16 cellular contexts compared by ENCODE assay signal in the genomic region with DNA sequence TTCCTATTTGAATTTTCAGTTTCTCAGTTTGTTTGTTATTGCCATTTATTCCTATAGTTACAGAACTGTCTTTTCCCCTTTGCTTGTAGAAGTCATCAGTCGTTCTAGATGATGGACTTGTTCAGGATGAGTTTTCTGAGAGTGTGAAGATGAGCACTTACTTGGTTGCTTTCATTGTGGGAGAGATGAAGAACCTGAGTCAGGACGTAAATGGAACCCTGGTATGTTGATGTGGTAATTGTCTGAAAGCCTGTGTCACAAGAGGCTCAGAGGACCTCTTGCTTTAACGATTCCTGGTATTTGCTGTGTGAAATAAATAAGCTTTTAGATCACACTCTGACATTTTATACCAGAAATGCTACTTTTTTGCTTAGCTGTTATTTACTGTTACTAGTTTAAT. TPM values are rescaled to one million over a fixed set of nuclear protein-coding genes. Genes with fewer than 3 reads are reported as not detected.
DNase-seq lines count a peak whose midpoint lies in the region; ATAC-seq, FAIRE-seq and TF ChIP-seq lines count a peak whose summit lies in the region.
"Had no signal": no experiment of that assay in that cellular context is flagged by ENCODE, and none has a peak within 500 bp of the region (broad histone marks: within the 10 kb centered on the region; RNA-seq: fewer than 3 reads in every experiment).

No MANE protein-coding gene starts in this region.

- H3K9me3 Mint-ChIP-seq in activated T-cell treated with anti-CD3 and anti-CD28 coated beads, Interleukin-2, amount 50 U/mL, for 4 hours: no peaks in the 10 kb centered on the region
- H3K9me3 Mint-ChIP-seq in central memory CD8-positive, alpha-beta T cell: no peaks in the 10 kb centered on the region
- no peaks in the 10 kb centered on the region for H3K9me3 Mint-ChIP-seq in stimulated activated effector memory CD8-positive, alpha-beta T cell treated with anti-CD3 and anti-CD28 coated beads, Interleukin-12 subunit alpha, Interleukin-12 subunit beta, amount 100 ng/mL, for 72 hours
- H3K9me3 Mint-ChIP-seq: HFFc6 had no signal

- H3K27me3 Mint-ChIP-seq in activated T-cell treated with anti-CD3 and anti-CD28 coated beads, Interleukin-2, amount 50 U/mL, for 4 hours (ENCODE audit: low read depth): no peaks in the 10 kb centered on the region
- no peaks in the 10 kb centered on the region for H3K27me3 Mint-ChIP-seq in central memory CD8-positive, alpha-beta T cell

- TF ChIP-seq POLR2A in H54 (IDR thresholded peaks at IDR 0.05; ENCODE audit: low read depth, low read length): no peak

- peak; percentile 57 to 66 for ATAC-seq in activated T-cell treated with anti-CD3 and anti-CD28 coated beads, Interleukin-2, amount 50 U/mL, for 4 hours
- ATAC-seq in central memory CD8-positive, alpha-beta T cell (replicated peaks; ENCODE audit: extremely low read depth, poor library complexity, severe bottlenecking): no peak
- ATAC-seq in stimulated activated effector memory CD8-positive, alpha-beta T cell treated with anti-CD3 and anti-CD28 coated beads, Interleukin-12 subunit alpha, Interleukin-12 subunit beta, amount 100 ng/mL, for 72 hours: peak; percentile 73
- ATAC-seq in GM21619 (IDR thresholded peaks at IDR 0.05; ENCODE audit: unreplicated experiment): no peak

- FAIRE-seq in H54 (lab: Jason Lieb, UNC): peak; percentile 89
- FAIRE-seq: H1 had no signal

- peaks cover 35% of the 10 kb centered on the region for H3K36me3 Mint-ChIP-seq in activated T-cell treated with anti-CD3 and anti-CD28 coated beads, Interleukin-2, amount 50 U/mL, for 4 hours (ENCODE audit: insufficient read depth)
- H3K36me3 Mint-ChIP-seq in central memory CD8-positive, alpha-beta T cell (ENCODE audit: insufficient read depth): peaks cover 46% of the 10 kb centered on the region
- peaks cover 64% of the 10 kb centered on the region for H3K36me3 Mint-ChIP-seq in stimulated activated effector memory CD8-positive, alpha-beta T cell treated with anti-CD3 and anti-CD28 coated beads, Interleukin-12 subunit alpha, Interleukin-12 subunit beta, amount 100 ng/mL, for 72 hours

- no peak overlapping the region for H3K4me3 Mint-ChIP-seq in activated T-cell treated with anti-CD3 and anti-CD28 coated beads, Interleukin-2, amount 50 U/mL, for 4 hours
- H3K4me3 Mint-ChIP-seq in central memory CD8-positive, alpha-beta T cell: no peak overlapping the region
- no peak overlapping the region for H3K4me3 Mint-ChIP-seq in stimulated activated effector memory CD8-positive, alpha-beta T cell treated with anti-CD3 and anti-CD28 coated beads, Interleukin-12 subunit alpha, Interleukin-12 subunit beta, amount 100 ng/mL, for 72 hours
- H3K4me3 Mint-ChIP-seq: HFFc6 had no signal

- H3K4me1 Mint-ChIP-seq in activated T-cell treated with anti-CD3 and anti-CD28 coated beads, Interleukin-2, amount 50 U/mL, for 4 hours (ENCODE audit: low read depth): peaks cover 47% of the 10 kb centered on the region
- peaks cover 54% of the 10 kb centered on the region for H3K4me1 Mint-ChIP-seq in central memory CD8-positive, alpha-beta T cell
- peaks cover 32% of the 10 kb centered on the region for H3K4me1 Mint-ChIP-seq in stimulated activated effector memory CD8-positive, alpha-beta T cell treated with anti-CD3 and anti-CD28 coated beads, Interleukin-12 subunit alpha, Interleukin-12 subunit beta, amount 100 ng/mL, for 72 hours

- no peak for DNase-seq in activated T-cell treated with anti-CD3 and anti-CD28 coated beads, Interleukin-2, amount 50 U/mL, for 4 hours
- DNase-seq in activated T-cell treated with anti-CD3 and anti-CD28 coated beads for 4 hours: no peak
- DNase-seq in H54 (ENCODE audit: insufficient read length, low spot score): no peak
- DNase-seq in central memory CD8-positive, alpha-beta T cell (ENCODE audit: low spot score in 2 of 2): no peak
- no peak for DNase-seq in stimulated activated effector memory CD8-positive, alpha-beta T cell treated with anti-CD3 and anti-CD28 coated beads, Interleukin-12 subunit alpha, Interleukin-12 subunit beta, amount 100 ng/mL, for 72 hours (ENCODE audit: low spot score in 2 of 2)
- no peak for DNase-seq in NCI-H2171 (lab: John Stamatoyannopoulos, UW)
- no peak for DNase-seq in NCI-H2029 treated with DMSO at 0.1 percent for 48 hours (lab: John Stamatoyannopoulos, UW)
- DNase-seq: ACHN, HFFc6, Karpas-422, MV-4-11, NCI-H146, NCI-H2171 treated with DMSO at 0.1 percent for 48 hours, NCI-H82 had no signal

- peak overlapping the region; percentile 16 for H3K27ac Mint-ChIP-seq in central memory CD8-positive, alpha-beta T cell (ENCODE audit: low read depth)
- no peak overlapping the region for H3K27ac Mint-ChIP-seq in stimulated activated effector memory CD8-positive, alpha-beta T cell treated with anti-CD3 and anti-CD28 coated beads, Interleukin-12 subunit alpha, Interleukin-12 subunit beta, amount 100 ng/mL, for 72 hours
- H3K27ac Mint-ChIP-seq: HFFc6 had no signal

RNA-seq across cellular contexts. Expression of a gene that starts 50.6 kb away (rescaled TPM):
- total RNA-seq in activated T-cell treated with anti-CD3 and anti-CD28 coated beads, Interleukin-2, amount 50 U/mL, for 4 hours: 10 to 100 TPM; 20.3 to 22.9 (median 20.6) TPM

Comparison
In these comparisons a context has a peak if more than half of its experiments do, and no peak if none do; other contexts are left out.
1. ATAC-seq: peak in activated T-cell treated with anti-CD3 and anti-CD28 coated beads, Interleukin-2, amount 50 U/mL, for 4 hours (2 of 2) and stimulated activated effector memory CD8-positive, alpha-beta T cell treated with anti-CD3 and anti-CD28 coated beads, Interleukin-12 subunit alpha, Interleukin-12 subunit beta, amount 100 ng/mL, for 72 hours (single experiment); none in central memory CD8-positive, alpha-beta T cell (single experiment) and GM21619 (single experiment).